ENCODE assay signal across 9 cellular contexts in the genomic region with DNA sequence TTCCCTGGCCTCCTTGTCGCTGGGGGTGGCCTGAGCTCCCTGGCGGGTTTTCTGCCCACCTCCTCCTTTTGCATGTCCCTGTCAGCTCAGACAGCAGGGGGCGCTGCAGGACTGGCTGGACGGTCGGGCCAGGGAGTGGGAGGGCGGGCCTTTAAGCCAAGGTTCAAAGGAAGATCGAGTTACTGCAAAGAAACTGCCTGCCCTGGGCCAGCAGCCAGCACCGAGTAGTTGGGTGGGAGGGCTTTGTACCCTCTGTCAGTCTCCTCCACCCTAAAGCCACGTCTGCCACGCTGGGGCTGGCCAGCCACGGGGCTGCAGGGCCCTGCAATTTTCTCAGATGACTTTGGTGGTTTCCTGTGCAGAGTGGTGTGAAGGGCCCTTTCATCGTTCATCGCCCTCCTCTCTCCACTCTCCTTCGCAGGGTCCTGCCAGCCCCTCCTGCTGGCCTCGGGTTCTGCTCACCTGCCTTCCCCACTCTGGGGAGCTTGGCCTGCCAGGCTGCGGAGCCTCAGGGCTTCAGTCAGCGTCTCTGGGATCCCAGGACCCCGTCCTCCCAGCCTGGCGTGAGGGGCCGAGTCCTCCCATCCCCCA. TPM values are rescaled to one million over a fixed set of nuclear protein-coding genes. Genes with fewer than 3 reads are reported as not detected.
DNase-seq lines count a peak whose midpoint lies in the region; FAIRE-seq and TF ChIP-seq lines count a peak whose summit lies in the region.
"Had no signal": no experiment of that assay in that cellular context is flagged by ENCODE, and none has a peak within 500 bp of the region (broad histone marks: within the 10 kb centered on the region; RNA-seq: fewer than 3 reads in every experiment).

No MANE protein-coding gene starts in this region.

- H3K4me1 ChIP-seq in neutrophil (ENCODE audit: control insufficient read depth in 1 of 2, insufficient read depth in 1 of 2, low read depth in 1 of 2, low read length in 1 of 2) = peaks cover 6 to 8% of the 10 kb centered on the region in 2 experiments
- peaks cover 22 to 30% (median 28%) of the 10 kb centered on the region in 4 donors for H3K4me1 ChIP-seq in stomach

- peaks cover 20% of the 10 kb centered on the region for H3K27me3 ChIP-seq in neutrophil
- H3K27me3 ChIP-seq in stomach = peaks cover 0 to 6% (median 0%) of the 10 kb centered on the region in 3 donors

- no peak for TF ChIP-seq EP300 in stomach (IDR thresholded peaks at IDR 0.05)

- TF ChIP-seq POLR2A in stomach (IDR thresholded peaks at IDR 0.05) = no peak

- H3K4me3 ChIP-seq in neutrophil (ENCODE audit: low read depth in 1 of 2, low read length in 1 of 2) = no peak overlapping the region
- peak overlapping the region; percentile 13 to 36 (median 20) for H3K4me3 ChIP-seq in stomach

- peak; percentile 78 for FAIRE-seq in GM18507 (lab: Jason Lieb, UNC)
- FAIRE-seq in frontal cortex (lab: Jason Lieb, UNC) = no peak
- FAIRE-seq: G401.6 had no signal

- intact Hi-C loops in stomach (cut with DNase I; ENCODE audit: low total_unique reads) = loop anchor here (2.0 kb wide), 1 partner anchor 75 kb away; no protein-coding TSS in a partner anchor

- H3K27ac ChIP-seq in 22Rv1 (no peak overlapping the region), neutrophil (no peak overlapping the region), stomach (peak overlapping the region; percentile 78 to 88 (median 86))

- DNase-seq in GM18507 (ENCODE audit: extremely low spot score, insufficient read length, low read depth) (peak; percentile 82), M059J (ENCODE audit: low read depth) (peak; percentile 67), SHP77 (lab: John Stamatoyannopoulos, UW) (peak; percentile 85 to 87), activated gamma-delta T cell (lab: John Stamatoyannopoulos, UW) (peak; percentile 55), frontal cortex (ENCODE audit: low spot score in 2 of 2) (peak; percentile 73 to 89), stomach (peak; percentile 97)

- peak; percentile 91 for TF ChIP-seq CTCF in 22Rv1 (IDR thresholded peaks at IDR 0.05)
- TF ChIP-seq CTCF in neutrophil (IDR thresholded peaks at IDR 0.05) = peak; percentile 89
- TF ChIP-seq CTCF in stomach (IDR thresholded peaks at IDR 0.05) = peak in 5 of 7 experiments; percentile 89 to 97 (median 95)

- H3K9me3 ChIP-seq in neutrophil = no peaks in the 10 kb centered on the region
- H3K9me3 ChIP-seq in stomach = no peaks in the 10 kb centered on the region

- H3K36me3 ChIP-seq in neutrophil = no peaks in the 10 kb centered on the region
- no peaks in the 10 kb centered on the region for H3K36me3 ChIP-seq in stomach

- WGBS in stomach, 5 donors = 5 to 17% (median 8%) methylated on average over 11 to 20 of the region's 20 CpGs

RNA-seq across cellular contexts. Expression of gene GPR142, which starts 12.3 kb away (rescaled TPM):
- total RNA-seq in M059J (2014; rRNA removed; shearing (Covaris generic)) = not detected in 2 replicates
- total RNA-seq in frontal cortex (not detected), stomach (not detected)
- not detected for polyA plus RNA-seq in stomach

RNA-seq across cellular contexts. Expression of gene BTBD17, which starts 17.9 kb away (rescaled TPM):
- total RNA-seq in M059J (2014; rRNA removed; shearing (Covaris generic)) = not detected in 2 replicates
- total RNA-seq in frontal cortex = 5.3 TPM
- total RNA-seq in stomach = not detected
- polyA plus RNA-seq in stomach = not detected

RNA-seq across cellular contexts. Expression of gene GPRC5C, which starts 52.3 kb away (rescaled TPM):
- 12.9 and 36.4 TPM in 2 replicates for total RNA-seq in M059J (2014; rRNA removed; shearing (Covaris generic))
- 5.3 TPM for total RNA-seq in frontal cortex
- total RNA-seq in stomach = 100 to 1,000 TPM in 4 of 5 donors, 10 to 100 TPM in 1; 66.5 to 321 (median 141) TPM
- 100 to 1,000 TPM in 2 of 3 donors, 10 to 100 TPM in 1; 84.5 to 145 (median 117) TPM for polyA plus RNA-seq in stomach

RNA-seq across cellular contexts. Expression of gene KIF19, which starts 53.6 kb away (rescaled TPM):
- not detected in 2 replicates for total RNA-seq in M059J (2014; rRNA removed; shearing (Covaris generic))
- total RNA-seq in frontal cortex (not detected), stomach (10 to 100 TPM in 1 of 5 donors, under 1 TPM in 1, not detected in 3; 0.58 to 44.3 TPM)
- under 1 TPM; 0.20 to 0.62 (median 0.46) TPM for polyA plus RNA-seq in stomach

Comparison
In these comparisons a context has a peak if more than half of its experiments do, and no peak if none do; other contexts are left out.
1. H3K27ac ChIP-seq: peak in stomach (5 of 5); none in 22Rv1 (single experiment) and neutrophil (single experiment).
2. H3K4me3 ChIP-seq: peak in stomach (4 of 4); none in neutrophil (0 of 2).
3. Peak in every context shown above with its lines, with median percentiles within 50 percentile points of each other: CTCF ChIP-seq and DNase-seq.